In the genomic region with DNA sequence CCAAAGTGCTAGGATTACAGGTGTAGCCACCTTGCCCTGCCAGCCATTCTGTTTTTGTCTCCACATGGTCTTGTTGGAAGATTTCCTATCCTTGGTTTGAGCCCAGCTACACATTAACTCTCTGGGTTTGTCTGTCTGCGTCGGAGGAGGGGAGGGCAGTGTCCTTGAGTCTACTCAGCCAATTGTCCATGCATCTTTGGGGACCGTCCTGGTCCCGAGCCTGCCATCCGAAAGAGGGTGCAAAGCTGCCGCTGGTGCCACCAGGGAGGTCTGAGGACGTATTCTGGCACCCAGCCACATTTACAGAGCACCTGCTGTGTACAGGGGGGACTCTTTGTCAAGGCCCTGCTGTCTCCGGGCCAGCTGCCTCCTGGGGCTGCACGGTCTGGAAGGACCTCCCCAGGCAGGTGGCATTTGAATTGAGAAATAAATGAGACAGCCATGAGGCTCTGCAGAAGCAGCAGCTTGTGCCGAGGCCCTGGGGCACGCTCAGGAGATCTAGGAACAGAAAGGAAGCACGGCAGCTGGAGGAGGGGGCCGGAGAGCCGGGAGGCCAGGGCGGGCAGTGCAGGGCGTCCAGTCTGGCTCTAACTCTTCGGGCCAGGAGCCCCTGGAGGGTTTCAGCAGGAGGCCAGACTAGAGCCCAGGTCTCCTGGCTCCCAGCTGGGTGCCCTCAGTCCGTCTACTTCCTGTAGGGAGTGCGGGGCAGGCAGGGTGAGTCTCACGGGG, we compare ENCODE assay signal across 9 cellular contexts. TPM values are rescaled to one million over a fixed set of nuclear protein-coding genes. Genes with fewer than 3 reads are reported as not detected.
A peak's percentile ranks its signal among the peaks of the same experiment; 100 is the strongest.
DNase-seq lines count a peak whose midpoint lies in the region; ATAC-seq and TF ChIP-seq lines count a peak whose summit lies in the region.
"Had no signal": no experiment of that assay in that cellular context is flagged by ENCODE, and none has a peak within 500 bp of the region (broad histone marks: within the 10 kb centered on the region; RNA-seq: fewer than 3 reads in every experiment).

No MANE protein-coding gene starts in this region.

- H3K27ac ChIP-seq in thoracic aorta: no peak overlapping the region

- H3K9me3 ChIP-seq in NT2/D1 (ENCODE audit: insufficient read depth, low read length) (no peaks in the 10 kb centered on the region), thoracic aorta (no peaks in the 10 kb centered on the region), MG63 (no peaks in the 10 kb centered on the region)

- H3K27me3 ChIP-seq in NT2/D1 (ENCODE audit: insufficient read depth, insufficient read length) (no peaks in the 10 kb centered on the region), thoracic aorta (replicated peaks; ENCODE audit: insufficient read depth) (no peaks in the 10 kb centered on the region), MG63 (no peaks in the 10 kb centered on the region)

- no peaks in the 10 kb centered on the region for H3K9me3 Mint-ChIP-seq in activated T-cell treated with anti-CD3 and anti-CD28 coated beads, Interleukin-2, amount 50 U/mL, for 24 hours
- peaks cover 6% of the 10 kb centered on the region for H3K9me3 Mint-ChIP-seq in glutamatergic neuron (ENCODE audit: unreplicated experiment)

- H3K36me3 ChIP-seq in NT2/D1 (ENCODE audit: insufficient read depth, insufficient read length, low read length) (peaks cover 67% of the 10 kb centered on the region), thoracic aorta (peaks cover 7% of the 10 kb centered on the region), MG63 (no peaks in the 10 kb centered on the region)

- ATAC-seq in thoracic aorta (ENCODE audit: insufficient number of reproducible peaks, low FRiP score, low read depth): no peak

- DNase-seq in activated T-cell treated with anti-CD3 and anti-CD28 coated beads, Interleukin-2, amount 50 U/mL, for 24 hours: no peak
- DNase-seq in activated T-cell treated with anti-CD3 and anti-CD28 coated beads, Interleukin-2, amount 50 U/mL, for 1 hour: no peak
- DNase-seq in NT2/D1 (ENCODE audit: low read depth, low spot score) (no peak), glutamatergic neuron (peak; percentile 19), thoracic aorta (ENCODE audit: low spot score) (no peak), NOMO-1 (lab: John Stamatoyannopoulos, UW; ENCODE audit: unreplicated experiment in 2 of 2) (no peak), MG63 (no peak)
- DNase-seq in activated CD4-positive, alpha-beta T cell treated with anti-CD3 and anti-CD28 coated beads for 4 hours: no peak

- H3K27me3 Mint-ChIP-seq in activated T-cell treated with anti-CD3 and anti-CD28 coated beads, Interleukin-2, amount 50 U/mL, for 24 hours: no peaks in the 10 kb centered on the region
- peaks cover 9% of the 10 kb centered on the region for H3K27me3 Mint-ChIP-seq in glutamatergic neuron (ENCODE audit: unreplicated experiment)

- H3K36me3 Mint-ChIP-seq in activated T-cell treated with anti-CD3 and anti-CD28 coated beads, Interleukin-2, amount 50 U/mL, for 24 hours (ENCODE audit: low read depth): peaks cover 43% of the 10 kb centered on the region
- H3K36me3 Mint-ChIP-seq in glutamatergic neuron (ENCODE audit: unreplicated experiment): no peaks in the 10 kb centered on the region

- H3K27ac Mint-ChIP-seq in activated T-cell treated with anti-CD3 and anti-CD28 coated beads, Interleukin-2, amount 50 U/mL, for 24 hours: peak overlapping the region; percentile 85
- H3K27ac Mint-ChIP-seq in glutamatergic neuron (ENCODE audit: unreplicated experiment): peak overlapping the region; percentile 67

- H3K4me3 Mint-ChIP-seq in activated T-cell treated with anti-CD3 and anti-CD28 coated beads, Interleukin-2, amount 50 U/mL, for 24 hours: peak overlapping the region; percentile 88
- peak overlapping the region; percentile 12 for H3K4me3 Mint-ChIP-seq in glutamatergic neuron (ENCODE audit: unreplicated experiment)

- peaks cover 25% of the 10 kb centered on the region for H3K4me1 Mint-ChIP-seq in activated T-cell treated with anti-CD3 and anti-CD28 coated beads, Interleukin-2, amount 50 U/mL, for 24 hours (ENCODE audit: low read depth)
- H3K4me1 Mint-ChIP-seq in glutamatergic neuron (ENCODE audit: low read depth, unreplicated experiment): peaks cover 6% of the 10 kb centered on the region

- peak overlapping the region; percentile 76 for H3K4me3 ChIP-seq in NT2/D1 (ENCODE audit: insufficient read length, low read depth)
- peak overlapping the region; percentile 74 for H3K4me3 ChIP-seq in thoracic aorta
- H3K4me3 ChIP-seq in MG63: no peak overlapping the region

- H3K4me1 ChIP-seq in NT2/D1 (ENCODE audit: insufficient read depth, insufficient read length) (peaks cover 17% of the 10 kb centered on the region), thoracic aorta (ENCODE audit: control insufficient read depth in 1 of 2, low read depth in 2 of 2) (peaks cover 7 to 15% of the 10 kb centered on the region in 2 donors)

- peak overlapping the region; percentile 94 for H3K9ac ChIP-seq in NT2/D1 (ENCODE audit: insufficient read length, low read depth)

- TF ChIP-seq CTCF in glutamatergic neuron (IDR thresholded peaks at IDR 0.05; ENCODE audit: partially characterized antibody, unreplicated experiment) (no peak), thoracic aorta (IDR thresholded peaks at IDR 0.05) (no peak)

RNA-seq across cellular contexts. Expression of a gene that starts 1.5 kb away (rescaled TPM):
- total RNA-seq in glutamatergic neuron (ENCODE audit: unreplicated experiment) (28.7 TPM), thoracic aorta (100 to 1,000 TPM; 169 to 295 TPM)
- 10.7 and 21.2 TPM in 2 replicates for total RNA-seq in MG63 (2014; rRNA removed; shearing (Covaris generic); ENCODE audit: low replicate concordance)

RNA-seq across cellular contexts. Expression of a gene that starts 11.0 kb away (rescaled TPM):
- not detected for total RNA-seq in glutamatergic neuron (ENCODE audit: unreplicated experiment)
- total RNA-seq in thoracic aorta: under 1 TPM in 1 of 2 donors, not detected in 1; 0.92 TPM
- not detected in 2 replicates for total RNA-seq in MG63 (2014; rRNA removed; shearing (Covaris generic); ENCODE audit: low replicate concordance)
- total RNA-seq: temporal lobe had no signal

RNA-seq across cellular contexts. Expression of a gene that starts 13.5 kb away (rescaled TPM):
- 227 TPM for total RNA-seq in glutamatergic neuron (ENCODE audit: unreplicated experiment)
- total RNA-seq in thoracic aorta: 10 to 100 TPM; 22.4 to 38.9 TPM
- 16.8 and 25.7 TPM in 2 replicates for total RNA-seq in MG63 (2014; rRNA removed; shearing (Covaris generic); ENCODE audit: low replicate concordance)

RNA-seq across cellular contexts. Expression of a gene that starts 36.9 kb away (rescaled TPM):
- total RNA-seq in glutamatergic neuron (ENCODE audit: unreplicated experiment): not detected
- under 1 TPM in 1 of 2 donors, not detected in 1; 0.27 TPM for total RNA-seq in thoracic aorta
- not detected in 2 replicates for total RNA-seq in MG63 (2014; rRNA removed; shearing (Covaris generic); ENCODE audit: low replicate concordance)

RNA-seq across cellular contexts. Expression of a gene that starts 56.8 kb away (rescaled TPM):
- total RNA-seq in glutamatergic neuron (ENCODE audit: unreplicated experiment): 26.5 TPM
- 10 to 100 TPM; 20.7 to 36.6 TPM for total RNA-seq in thoracic aorta
- 16.5 and 20.2 TPM in 2 replicates for total RNA-seq in MG63 (2014; rRNA removed; shearing (Covaris generic); ENCODE audit: low replicate concordance)
